Comparison of ENCODE assay signal across 31 cellular contexts in the genomic region with DNA sequence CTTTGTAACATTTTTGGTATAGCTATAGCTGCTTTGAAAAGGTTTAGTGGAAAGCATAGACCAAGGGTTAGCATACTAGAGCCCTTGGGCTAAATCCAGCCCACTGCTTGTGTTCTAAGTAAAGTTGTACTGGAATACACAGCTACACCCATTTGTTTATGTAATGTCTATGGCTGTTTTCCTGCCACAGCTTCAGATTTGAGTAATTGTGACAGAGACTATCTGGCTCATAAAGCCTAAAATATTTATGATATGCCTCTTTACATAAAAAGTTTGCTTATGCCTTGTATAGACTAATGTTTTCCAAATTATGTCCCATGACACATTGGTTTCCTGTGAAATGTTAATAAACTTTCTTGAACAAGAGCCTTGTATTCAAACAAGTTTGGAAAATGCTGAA.
A peak's percentile ranks its signal among the peaks of the same experiment; 100 is the strongest.
DNase-seq lines count a peak whose midpoint lies in the region; ATAC-seq and TF ChIP-seq lines count a peak whose summit lies in the region.
"Had no signal": no experiment of that assay in that cellular context is flagged by ENCODE, and none has a peak within 500 bp of the region (broad histone marks: within the 10 kb centered on the region; RNA-seq: fewer than 3 reads in every experiment).

No MANE protein-coding gene starts in this region.

- no peak for TF ChIP-seq CTCF in CD4-positive, alpha-beta T cell (IDR thresholded peaks at IDR 0.05)

- no peak overlapping the region for H3K27ac ChIP-seq in CD4-positive, alpha-beta T cell (ENCODE audit: low read depth, low read length)
- peak overlapping the region; percentile 61 for H3K27ac ChIP-seq in effector memory CD4-positive, alpha-beta T cell (ENCODE audit: insufficient read depth, low read length, poor library complexity, severe bottlenecking)
- peak overlapping the region; percentile 32 for H3K27ac ChIP-seq in muscle layer of colon (ENCODE audit: low read depth, low read length)
- H3K27ac ChIP-seq: adrenal gland, dorsolateral prefrontal cortex, psoas muscle, RWPE1 had no signal

- no peaks in the 10 kb centered on the region for H3K9me3 ChIP-seq in CD4-positive, alpha-beta T cell (ENCODE audit: control insufficient read depth, low read length)
- no peaks in the 10 kb centered on the region for H3K9me3 ChIP-seq in effector memory CD4-positive, alpha-beta T cell (ENCODE audit: control insufficient read depth, low read length)
- no peaks in the 10 kb centered on the region for H3K9me3 ChIP-seq in muscle layer of colon (ENCODE audit: low read length)
- H3K9me3 ChIP-seq: A549, adrenal gland, heart left ventricle, psoas muscle, sigmoid colon had no signal

- no peaks in the 10 kb centered on the region for H3K36me3 ChIP-seq in effector memory CD4-positive, alpha-beta T cell (ENCODE audit: control insufficient read depth, insufficient read depth, low read length)
- H3K36me3 ChIP-seq in muscle layer of colon (ENCODE audit: insufficient read depth, low read length) = no peaks in the 10 kb centered on the region
- H3K36me3 ChIP-seq: adrenal gland, heart left ventricle, sigmoid colon had no signal

- POLR2A ChIA-PET in CD4-positive, alpha-beta T cell (lab: Charles Lee) = interaction anchor here (1.2 kb wide), 1 partner anchor 80 kb away, joined by 3 read pairs; no protein-coding TSS in a partner anchor

- H3K4me3 ChIP-seq in effector memory CD4-positive, alpha-beta T cell (ENCODE audit: insufficient read depth, low read depth, low read length, poor library complexity, severe bottlenecking) = no peak overlapping the region
- no peak overlapping the region for H3K4me3 ChIP-seq in muscle layer of colon (ENCODE audit: low read depth in 1 of 2, low read length in 2 of 2)
- H3K4me3 ChIP-seq: A549, adrenal gland, dorsolateral prefrontal cortex, heart left ventricle, psoas muscle, sigmoid colon had no signal

- no peak overlapping the region for H3K4me3 Mint-ChIP-seq in CD4-positive, alpha-beta T cell
- no peak overlapping the region for H3K4me3 Mint-ChIP-seq in IgD-negative memory B cell
- H3K4me3 Mint-ChIP-seq: brain; stimulated activated naive CD8-positive, alpha-beta T cell treated with anti-CD3 and anti-CD28 coated beads, Interleukin-15, amount 100 ng/mL, for 72 hours had no signal

- intact Hi-C loops in CD4-positive, alpha-beta T cell (cut with DNase I, micrococcal nuclease) = loop anchor here in 1 of 2 experiments (5.0 kb wide), 1 partner anchor 71 kb away; no protein-coding TSS in a partner anchor

- DNase-seq in CD4-positive, alpha-beta T cell = no peak
- DNase-seq in effector memory CD4-positive, alpha-beta T cell = no peak
- DNase-seq in RKO (ENCODE audit: low spot score) = no peak
- DNase-seq: activated CD4-positive, alpha-beta T cell treated with anti-CD3 and anti-CD28 coated beads for 4 hours; activated CD8-positive, alpha-beta memory T cell treated with anti-CD3 and anti-CD28 coated beads for 24 hours; activated gamma-delta T cell treated with Interleukin-2 at 50 U/mL for 16 hours; activated T-cell treated with anti-CD3 and anti-CD28 coated beads, Interleukin-2, amount 50 U/mL, for 1 hour; adrenal gland; cerebellar nuclear complex; dorsolateral prefrontal cortex; GDM1; heart left ventricle; KBM-7; MM.1S; NCI-H1417 treated with DMSO at 0.1 percent for 48 hours; NCI-H2081; NCI-H2227 treated with DMSO at 0.1 percent for 48 hours; NCI-H526 treated with DMSO at 0.1 percent for 48 hours; psoas muscle; sigmoid colon; stimulated activated CD4-positive, alpha-beta T cell treated with anti-CD3 and anti-CD28 coated beads, Interleukin-15, amount 100 ng/mL, for 24 hours; T-helper 2 cell had no signal

- CTCF ChIA-PET in CD4-positive, alpha-beta T cell (lab: Charles Lee) = interaction anchor here (1.5 kb wide), 1 partner anchor 9 kb away, joined by 3 read pairs; no protein-coding TSS in a partner anchor

- H3K4me1 ChIP-seq in effector memory CD4-positive, alpha-beta T cell (ENCODE audit: control insufficient read depth, insufficient read depth, low read length, poor library complexity, severe bottlenecking) = peaks cover 8% of the 10 kb centered on the region
- H3K4me1 ChIP-seq in muscle layer of colon (ENCODE audit: insufficient read depth, low read length) = peaks cover 40% of the 10 kb centered on the region

- no peaks in the 10 kb centered on the region for H3K27me3 ChIP-seq in CD4-positive, alpha-beta T cell (ENCODE audit: control insufficient read depth, insufficient read depth, low read length)
- H3K27me3 ChIP-seq in effector memory CD4-positive, alpha-beta T cell (replicated peaks; ENCODE audit: control insufficient read depth, insufficient read depth, low read length, poor library complexity, severe bottlenecking) = no peaks in the 10 kb centered on the region
- no peaks in the 10 kb centered on the region for H3K27me3 ChIP-seq in muscle layer of colon (ENCODE audit: control insufficient read depth in 1 of 2, insufficient read depth in 2 of 2, low read length in 2 of 2)
- H3K27me3 ChIP-seq: adrenal gland, dorsolateral prefrontal cortex, heart left ventricle, sigmoid colon had no signal

- H3K4me1 Mint-ChIP-seq in CD4-positive, alpha-beta T cell (ENCODE audit: low read depth) = peaks cover 33% of the 10 kb centered on the region
- peaks cover 52 to 68% (median 56%) of the 10 kb centered on the region in 3 donors for H3K4me1 Mint-ChIP-seq in IgD-negative memory B cell

- no peak for ATAC-seq in CD4-positive, alpha-beta T cell (ENCODE audit: poor library complexity)
- no peak for ATAC-seq in GM18861 (IDR thresholded peaks at IDR 0.05; ENCODE audit: unreplicated experiment)
- no peak for ATAC-seq in GM18511 (IDR thresholded peaks at IDR 0.05; ENCODE audit: unreplicated experiment)
- no peak for ATAC-seq in GM18858 (IDR thresholded peaks at IDR 0.05; ENCODE audit: unreplicated experiment)
- ATAC-seq: A549, heart left ventricle, psoas muscle had no signal

- H3K27me3 Mint-ChIP-seq in CD4-positive, alpha-beta T cell = no peaks in the 10 kb centered on the region
- H3K27me3 Mint-ChIP-seq in IgD-negative memory B cell = no peaks in the 10 kb centered on the region
- H3K27me3 Mint-ChIP-seq: brain; stimulated activated naive CD8-positive, alpha-beta T cell treated with anti-CD3 and anti-CD28 coated beads, Interleukin-15, amount 100 ng/mL, for 72 hours had no signal

- no peaks in the 10 kb centered on the region for H3K9me3 Mint-ChIP-seq in CD4-positive, alpha-beta T cell
- peaks cover 0 to 6% (median 0%) of the 10 kb centered on the region in 3 donors for H3K9me3 Mint-ChIP-seq in IgD-negative memory B cell
- H3K9me3 Mint-ChIP-seq: stimulated activated naive CD8-positive, alpha-beta T cell treated with anti-CD3 and anti-CD28 coated beads, Interleukin-15, amount 100 ng/mL, for 72 hours had no signal

- peak overlapping the region; percentile 12 for H3K27ac Mint-ChIP-seq in CD4-positive, alpha-beta T cell
- peak overlapping the region in 2 of 3 donors; percentile 83 to 90 for H3K27ac Mint-ChIP-seq in IgD-negative memory B cell

- no peaks in the 10 kb centered on the region for H3K36me3 Mint-ChIP-seq in CD4-positive, alpha-beta T cell (ENCODE audit: low read depth)
- no peaks in the 10 kb centered on the region for H3K36me3 Mint-ChIP-seq in IgD-negative memory B cell
- H3K36me3 Mint-ChIP-seq: brain had no signal

- no peak overlapping the region for H3K9ac ChIP-seq in muscle layer of colon (ENCODE audit: low read length)
